Comparison of ENCODE assay signal across 8 cellular contexts in the genomic region with DNA sequence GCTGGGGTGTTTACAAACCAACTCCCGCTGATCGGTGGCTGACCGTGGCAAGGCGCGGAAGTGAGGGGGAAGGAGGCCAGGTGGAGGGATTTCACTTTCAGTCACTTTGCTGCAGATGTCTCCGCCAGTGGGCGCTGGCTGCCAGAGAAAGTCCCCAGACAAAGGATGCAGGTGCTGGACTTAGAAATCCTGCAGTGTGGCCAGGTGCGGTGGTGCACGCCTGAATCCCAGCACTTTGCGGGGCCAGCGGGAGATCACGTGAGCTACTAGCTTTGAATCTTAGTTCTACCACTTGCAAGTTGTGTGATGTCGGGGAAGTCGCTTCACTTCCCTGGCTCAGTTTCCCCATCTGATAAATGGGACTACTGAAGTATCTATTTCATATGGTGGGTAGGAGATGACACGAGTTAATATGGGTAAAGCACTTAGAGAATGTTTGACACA.
DNase-seq lines count a peak whose midpoint lies in the region; ATAC-seq and TF ChIP-seq lines count a peak whose summit lies in the region.

No MANE protein-coding gene starts in this region.

- H3K27me3 ChIP-seq in esophagus muscularis mucosa: no peaks in the 10 kb centered on the region

- no peak overlapping the region for H3K27ac ChIP-seq in esophagus muscularis mucosa (replicated peaks in 1 of 4)

- no peak overlapping the region for H3K27ac Mint-ChIP-seq in activated T-helper 2 cell treated with anti-CD3 and anti-CD28 coated beads, Interferon-gamma antibody, Interleukin-2, Interleukin-4, amounts not matched to agents 10 μg/mL and 5 μg/mL and 100 μg/mL, durations not matched to agents 14 hours and 24 hours and 36 hours

- H3K27me3 Mint-ChIP-seq in activated T-helper 2 cell treated with anti-CD3 and anti-CD28 coated beads, Interferon-gamma antibody, Interleukin-2, Interleukin-4, amounts not matched to agents 10 μg/mL and 5 μg/mL and 100 μg/mL, durations not matched to agents 14 hours and 24 hours and 36 hours (ENCODE audit: low read depth): no peaks in the 10 kb centered on the region

- peak in 1 of 3 experiments; percentile 21 for TF ChIP-seq CTCF in esophagus muscularis mucosa (IDR thresholded peaks at IDR 0.05)

- H3K4me3 ChIP-seq in esophagus muscularis mucosa: no peak overlapping the region

- ATAC-seq in GM18511 (IDR thresholded peaks at IDR 0.05; ENCODE audit: unreplicated experiment) (peak; percentile 93), HG02763 (IDR thresholded peaks at IDR 0.05; ENCODE audit: unreplicated experiment) (peak; percentile 83)

- H3K36me3 Mint-ChIP-seq in activated T-helper 2 cell treated with anti-CD3 and anti-CD28 coated beads, Interferon-gamma antibody, Interleukin-2, Interleukin-4, amounts not matched to agents 10 μg/mL and 5 μg/mL and 100 μg/mL, durations not matched to agents 14 hours and 24 hours and 36 hours (ENCODE audit: low read depth): no peaks in the 10 kb centered on the region

- H3K9me3 ChIP-seq in esophagus muscularis mucosa: no peaks in the 10 kb centered on the region

- peaks cover 4% of the 10 kb centered on the region for H3K4me1 Mint-ChIP-seq in activated T-helper 2 cell treated with anti-CD3 and anti-CD28 coated beads, Interferon-gamma antibody, Interleukin-2, Interleukin-4, amounts not matched to agents 10 μg/mL and 5 μg/mL and 100 μg/mL, durations not matched to agents 14 hours and 24 hours and 36 hours (ENCODE audit: low read depth)

- no peak for TF ChIP-seq EP300 in esophagus muscularis mucosa (IDR thresholded peaks at IDR 0.05)

- WGBS in esophagus muscularis mucosa: 57% methylated on average over 15 of the region's 15 CpGs

- intact Hi-C loops in activated T-helper 2 cell treated with anti-CD3 and anti-CD28 coated beads, Interferon-gamma antibody, Interleukin-2, Interleukin-4, amounts not matched to agents 10 μg/mL and 5 μg/mL and 100 μg/mL, durations not matched to agents 14 hours and 24 hours and 36 hours (cut with micrococcal nuclease): loop anchor here (2.0 to 5.0 kb wide), 2 partner anchors 134 to 529 kb away; no protein-coding TSS in a partner anchor
- intact Hi-C loops in esophagus muscularis mucosa (cut with DNase I): no loop called here

- no peak overlapping the region for H3K4me3 Mint-ChIP-seq in activated T-helper 2 cell treated with anti-CD3 and anti-CD28 coated beads, Interferon-gamma antibody, Interleukin-2, Interleukin-4, amounts not matched to agents 10 μg/mL and 5 μg/mL and 100 μg/mL, durations not matched to agents 14 hours and 24 hours and 36 hours (ENCODE audit: low read depth)

- DNase-seq in NCI-H69 (lab: John Stamatoyannopoulos, UW) (peak; percentile 82), left kidney (ENCODE audit: low read depth, low spot score) (peak; percentile 91), esophagus muscularis mucosa (ENCODE audit: extremely low spot score) (no peak), NCI-H1105 treated with DMSO at 0.1 percent for 48 hours (lab: John Stamatoyannopoulos, UW) (no peak)
- peak; percentile 41 for DNase-seq in activated T-helper 2 cell treated with anti-CD3 and anti-CD28 coated beads, Interferon-gamma antibody, Interleukin-2, Interleukin-4, amounts not matched to agents 10 μg/mL and 5 μg/mL and 100 μg/mL, durations not matched to agents 14 hours and 24 hours and 36 hours (ENCODE audit: low spot score)
- peak; percentile 20 for DNase-seq in stimulated activated naive CD4-positive, alpha-beta T cell treated with Interleukin-2 at 50 U/mL for 16 hours (lab: John Stamatoyannopoulos, UW)

- no peaks in the 10 kb centered on the region for H3K36me3 ChIP-seq in esophagus muscularis mucosa

- H3K4me1 ChIP-seq in esophagus muscularis mucosa: peaks cover 0 to 2% (median 0%) of the 10 kb centered on the region in 4 donors

- no peaks in the 10 kb centered on the region for H3K9me3 Mint-ChIP-seq in activated T-helper 2 cell treated with anti-CD3 and anti-CD28 coated beads, Interferon-gamma antibody, Interleukin-2, Interleukin-4, amounts not matched to agents 10 μg/mL and 5 μg/mL and 100 μg/mL, durations not matched to agents 14 hours and 24 hours and 36 hours

- TF ChIP-seq POLR2A in esophagus muscularis mucosa (IDR thresholded peaks at IDR 0.05; ENCODE audit: low read depth): no peak

Comparison
In these comparisons a context has a peak if more than half of its experiments do, and no peak if none do; other contexts are left out.
1. DNase-seq: peak in NCI-H69 (single experiment), activated T-helper 2 cell treated with anti-CD3 and anti-CD28 coated beads, Interferon-gamma antibody, Interleukin-2, Interleukin-4, amounts not matched to agents 10 μg/mL and 5 μg/mL and 100 μg/mL, durations not matched to agents 14 hours and 24 hours and 36 hours (single experiment), left kidney (single experiment) and stimulated activated naive CD4-positive, alpha-beta T cell treated with Interleukin-2 at 50 U/mL for 16 hours (single experiment); none in esophagus muscularis mucosa (single experiment) and NCI-H1105 treated with DMSO at 0.1 percent for 48 hours (single experiment).